1 cellular context compared by ENCODE assay signal in the genomic region with DNA sequence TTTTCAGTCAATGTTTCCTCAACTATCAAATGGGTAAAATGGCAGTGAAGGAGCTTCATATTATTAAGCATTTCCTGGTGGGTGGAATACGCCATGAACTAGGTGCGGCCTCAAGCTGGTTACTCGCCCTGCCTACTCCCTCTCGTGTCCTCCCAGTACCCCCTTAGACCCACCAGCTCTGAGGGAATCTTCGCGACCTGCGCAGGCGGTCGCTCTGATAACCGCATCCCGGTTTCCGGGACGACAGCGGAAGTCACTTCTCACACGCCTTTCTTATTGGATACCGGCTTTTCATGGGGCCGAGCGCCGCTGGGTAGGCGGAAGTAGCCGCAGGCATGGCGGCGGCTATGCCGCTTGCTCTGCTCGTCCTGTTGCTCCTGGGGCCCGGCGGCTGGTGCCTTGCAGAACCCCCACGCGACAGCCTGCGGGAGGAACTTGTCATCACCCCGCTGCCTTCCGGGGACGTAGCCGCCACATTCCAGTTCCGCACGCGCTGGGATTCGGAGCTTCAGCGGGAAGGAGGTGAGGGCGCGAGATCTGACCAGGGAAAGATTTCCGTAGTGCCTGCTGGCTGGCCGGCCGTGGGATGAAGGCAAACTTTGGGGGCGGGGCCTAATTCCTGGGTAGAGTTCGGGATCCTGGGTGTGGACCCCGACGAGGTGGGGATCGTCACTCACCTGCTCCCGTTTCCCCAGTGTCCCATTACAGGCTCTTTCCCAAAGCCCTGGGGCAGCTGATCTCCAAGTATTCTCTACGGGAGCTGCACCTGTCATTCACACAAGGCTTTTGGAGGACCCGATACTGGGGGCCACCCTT.
TF ChIP-seq lines count a peak whose summit lies in the region.

A gene (plus strand): TSS at position 320 of the 816 bp plus-strand sequence. CDS start 16 bp downstream, at position 336.

TF ChIP-seq in K562, 482 proteins besides CTCF, POLR2A, EP300 and RAD21 (continued from another document and continues in another):
- TF ChIP-seq, protein P1, sequence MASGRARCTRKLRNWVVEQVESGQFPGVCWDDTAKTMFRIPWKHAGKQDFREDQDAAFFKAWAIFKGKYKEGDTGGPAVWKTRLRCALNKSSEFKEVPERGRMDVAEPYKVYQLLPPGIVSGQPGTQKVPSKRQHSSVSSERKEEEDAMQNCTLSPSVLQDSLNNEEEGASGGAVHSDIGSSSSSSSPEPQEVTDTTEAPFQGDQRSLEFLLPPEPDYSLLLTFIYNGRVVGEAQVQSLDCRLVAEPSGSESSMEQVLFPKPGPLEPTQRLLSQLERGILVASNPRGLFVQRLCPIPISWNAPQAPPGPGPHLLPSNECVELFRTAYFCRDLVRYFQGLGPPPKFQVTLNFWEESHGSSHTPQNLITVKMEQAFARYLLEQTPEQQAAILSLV (tag; IDR thresholded peaks at IDR 0.05): no peak
- no peak for TF ChIP-seq ZBTB1 (CRISPR knock-in tag; IDR thresholded peaks at IDR 0.05; ENCODE audit: borderline replicate concordance, low read depth)
- TF ChIP-seq, protein P2, sequence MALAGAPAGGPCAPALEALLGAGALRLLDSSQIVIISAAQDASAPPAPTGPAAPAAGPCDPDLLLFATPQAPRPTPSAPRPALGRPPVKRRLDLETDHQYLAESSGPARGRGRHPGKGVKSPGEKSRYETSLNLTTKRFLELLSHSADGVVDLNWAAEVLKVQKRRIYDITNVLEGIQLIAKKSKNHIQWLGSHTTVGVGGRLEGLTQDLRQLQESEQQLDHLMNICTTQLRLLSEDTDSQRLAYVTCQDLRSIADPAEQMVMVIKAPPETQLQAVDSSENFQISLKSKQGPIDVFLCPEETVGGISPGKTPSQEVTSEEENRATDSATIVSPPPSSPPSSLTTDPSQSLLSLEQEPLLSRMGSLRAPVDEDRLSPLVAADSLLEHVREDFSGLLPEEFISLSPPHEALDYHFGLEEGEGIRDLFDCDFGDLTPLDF (CRISPR knock-in tag; IDR thresholded peaks at IDR 0.05): no peak; the same call in 1 of the 2 replicates
- TF ChIP-seq MEF2D (tag; conservative IDR thresholded peaks at IDR 0.05; ENCODE audit: low read depth): no peak
- 0 out of 2 replicates have a peak, but pooled peaks have one; percentile 7 for TF ChIP-seq EGR1 (conservative IDR thresholded peaks at IDR 0.05)
- TF ChIP-seq, protein P3, sequence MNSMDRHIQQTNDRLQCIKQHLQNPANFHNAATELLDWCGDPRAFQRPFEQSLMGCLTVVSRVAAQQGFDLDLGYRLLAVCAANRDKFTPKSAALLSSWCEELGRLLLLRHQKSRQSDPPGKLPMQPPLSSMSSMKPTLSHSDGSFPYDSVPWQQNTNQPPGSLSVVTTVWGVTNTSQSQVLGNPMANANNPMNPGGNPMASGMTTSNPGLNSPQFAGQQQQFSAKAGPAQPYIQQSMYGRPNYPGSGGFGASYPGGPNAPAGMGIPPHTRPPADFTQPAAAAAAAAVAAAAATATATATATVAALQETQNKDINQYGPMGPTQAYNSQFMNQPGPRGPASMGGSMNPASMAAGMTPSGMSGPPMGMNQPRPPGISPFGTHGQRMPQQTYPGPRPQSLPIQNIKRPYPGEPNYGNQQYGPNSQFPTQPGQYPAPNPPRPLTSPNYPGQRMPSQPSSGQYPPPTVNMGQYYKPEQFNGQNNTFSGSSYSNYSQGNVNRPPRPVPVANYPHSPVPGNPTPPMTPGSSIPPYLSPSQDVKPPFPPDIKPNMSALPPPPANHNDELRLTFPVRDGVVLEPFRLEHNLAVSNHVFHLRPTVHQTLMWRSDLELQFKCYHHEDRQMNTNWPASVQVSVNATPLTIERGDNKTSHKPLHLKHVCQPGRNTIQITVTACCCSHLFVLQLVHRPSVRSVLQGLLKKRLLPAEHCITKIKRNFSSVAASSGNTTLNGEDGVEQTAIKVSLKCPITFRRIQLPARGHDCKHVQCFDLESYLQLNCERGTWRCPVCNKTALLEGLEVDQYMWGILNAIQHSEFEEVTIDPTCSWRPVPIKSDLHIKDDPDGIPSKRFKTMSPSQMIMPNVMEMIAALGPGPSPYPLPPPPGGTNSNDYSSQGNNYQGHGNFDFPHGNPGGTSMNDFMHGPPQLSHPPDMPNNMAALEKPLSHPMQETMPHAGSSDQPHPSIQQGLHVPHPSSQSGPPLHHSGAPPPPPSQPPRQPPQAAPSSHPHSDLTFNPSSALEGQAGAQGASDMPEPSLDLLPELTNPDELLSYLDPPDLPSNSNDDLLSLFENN (IDR thresholded peaks at IDR 0.05; ENCODE audit: low read depth in 2 of 2, low read length in 2 of 2): 0 out of 4 replicates have a peak, but pooled peaks of 1 of the 2 experiments have one; percentile 21
- TF ChIP-seq NFRKB (IDR thresholded peaks at IDR 0.05; ENCODE audit: low read depth): peak; percentile 91
- no peak for TF ChIP-seq LARP7 (IDR thresholded peaks at IDR 0.05)
- TF ChIP-seq ETV6 (IDR thresholded peaks at IDR 0.05; ENCODE audit: borderline replicate concordance in 1 of 2, low read depth in 2 of 2, low read length in 1 of 2): peak in 1 of 2 experiments; percentile 23; a peak in 1 of 4 replicates
- no peak for TF ChIP-seq ETV6 (CRISPR knock-in tag; IDR thresholded peaks at IDR 0.05; ENCODE audit: borderline replicate concordance)
- TF ChIP-seq PHF21A (IDR thresholded peaks at IDR 0.05; ENCODE audit: borderline replicate concordance, low read depth): no peak
- TF ChIP-seq ZZZ3 (IDR thresholded peaks at IDR 0.05): no peak
- TF ChIP-seq GABPB1 (CRISPR knock-in tag; IDR thresholded peaks at IDR 0.05): peak; percentile 89
- peak; percentile 50; the same call in 1 of the 2 replicates for TF ChIP-seq MTA3 (IDR thresholded peaks at IDR 0.05; ENCODE audit: borderline replicate concordance)
- no peak for TF ChIP-seq CCAR2 (IDR thresholded peaks at IDR 0.05; ENCODE audit: low read depth, low read length)
- TF ChIP-seq POLR3G (IDR thresholded peaks at IDR 0.05; ENCODE audit: extremely low read depth, insufficient read length, insufficient replicate concordance): no peak
- TF ChIP-seq ZNF436 (CRISPR knock-in tag; IDR thresholded peaks at IDR 0.05): no peak
- TF ChIP-seq YY1 (IDR thresholded peaks at IDR 0.05; ENCODE audit: borderline replicate concordance in 1 of 3, control insufficient read depth in 1 of 3, extremely low read depth in 1 of 3, insufficient read depth in 3 of 3, insufficient read length in 1 of 3, insufficient replicate concordance in 2 of 3, low read depth in 1 of 3, low read length in 2 of 3): peak; percentile 72 to 96 (median 93)
- TF ChIP-seq RCOR1 (IDR thresholded peaks at IDR 0.05; ENCODE audit: borderline replicate concordance in 1 of 2, low read depth in 2 of 2, low read length in 2 of 2): no peak; a peak in 1 of 4 replicates
- TF ChIP-seq PTBP1 (IDR thresholded peaks at IDR 0.05; ENCODE audit: low read depth, low read length): no peak
- TF ChIP-seq, protein P4, sequence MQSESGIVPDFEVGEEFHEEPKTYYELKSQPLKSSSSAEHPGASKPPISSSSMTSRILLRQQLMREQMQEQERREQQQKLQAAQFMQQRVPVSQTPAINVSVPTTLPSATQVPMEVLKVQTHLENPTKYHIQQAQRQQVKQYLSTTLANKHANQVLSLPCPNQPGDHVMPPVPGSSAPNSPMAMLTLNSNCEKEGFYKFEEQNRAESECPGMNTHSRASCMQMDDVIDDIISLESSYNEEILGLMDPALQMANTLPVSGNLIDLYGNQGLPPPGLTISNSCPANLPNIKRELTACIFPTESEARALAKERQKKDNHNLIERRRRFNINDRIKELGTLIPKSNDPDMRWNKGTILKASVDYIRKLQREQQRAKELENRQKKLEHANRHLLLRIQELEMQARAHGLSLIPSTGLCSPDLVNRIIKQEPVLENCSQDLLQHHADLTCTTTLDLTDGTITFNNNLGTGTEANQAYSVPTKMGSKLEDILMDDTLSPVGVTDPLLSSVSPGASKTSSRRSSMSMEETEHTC (IDR thresholded peaks at IDR 0.05): no peak
- TF ChIP-seq TCF3 (CRISPR knock-in tag; IDR thresholded peaks at IDR 0.05): peak; percentile 13; the same call in 1 of the 2 replicates
- TF ChIP-seq ZNF561 (CRISPR knock-in tag; conservative IDR thresholded peaks at IDR 0.05): no peak
- TF ChIP-seq ELF2 (CRISPR knock-in tag; IDR thresholded peaks at IDR 0.05): peak; percentile 97
- TF ChIP-seq BMI1 (IDR thresholded peaks at IDR 0.05; ENCODE audit: low read length): no peak
- TF ChIP-seq ESRRA (IDR thresholded peaks at IDR 0.05; ENCODE audit: borderline replicate concordance, low read depth): peak; percentile 75
- TF ChIP-seq, protein P5, sequence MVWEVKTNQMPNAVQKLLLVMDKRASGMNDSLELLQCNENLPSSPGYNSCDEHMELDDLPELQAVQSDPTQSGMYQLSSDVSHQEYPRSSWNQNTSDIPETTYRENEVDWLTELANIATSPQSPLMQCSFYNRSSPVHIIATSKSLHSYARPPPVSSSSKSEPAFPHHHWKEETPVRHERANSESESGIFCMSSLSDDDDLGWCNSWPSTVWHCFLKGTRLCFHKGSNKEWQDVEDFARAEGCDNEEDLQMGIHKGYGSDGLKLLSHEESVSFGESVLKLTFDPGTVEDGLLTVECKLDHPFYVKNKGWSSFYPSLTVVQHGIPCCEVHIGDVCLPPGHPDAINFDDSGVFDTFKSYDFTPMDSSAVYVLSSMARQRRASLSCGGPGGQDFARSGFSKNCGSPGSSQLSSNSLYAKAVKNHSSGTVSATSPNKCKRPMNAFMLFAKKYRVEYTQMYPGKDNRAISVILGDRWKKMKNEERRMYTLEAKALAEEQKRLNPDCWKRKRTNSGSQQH (CRISPR knock-in tag; IDR thresholded peaks at IDR 0.05): 0 out of 2 replicates have a peak, but pooled peaks have one; percentile 39
- TF ChIP-seq, protein P6, sequence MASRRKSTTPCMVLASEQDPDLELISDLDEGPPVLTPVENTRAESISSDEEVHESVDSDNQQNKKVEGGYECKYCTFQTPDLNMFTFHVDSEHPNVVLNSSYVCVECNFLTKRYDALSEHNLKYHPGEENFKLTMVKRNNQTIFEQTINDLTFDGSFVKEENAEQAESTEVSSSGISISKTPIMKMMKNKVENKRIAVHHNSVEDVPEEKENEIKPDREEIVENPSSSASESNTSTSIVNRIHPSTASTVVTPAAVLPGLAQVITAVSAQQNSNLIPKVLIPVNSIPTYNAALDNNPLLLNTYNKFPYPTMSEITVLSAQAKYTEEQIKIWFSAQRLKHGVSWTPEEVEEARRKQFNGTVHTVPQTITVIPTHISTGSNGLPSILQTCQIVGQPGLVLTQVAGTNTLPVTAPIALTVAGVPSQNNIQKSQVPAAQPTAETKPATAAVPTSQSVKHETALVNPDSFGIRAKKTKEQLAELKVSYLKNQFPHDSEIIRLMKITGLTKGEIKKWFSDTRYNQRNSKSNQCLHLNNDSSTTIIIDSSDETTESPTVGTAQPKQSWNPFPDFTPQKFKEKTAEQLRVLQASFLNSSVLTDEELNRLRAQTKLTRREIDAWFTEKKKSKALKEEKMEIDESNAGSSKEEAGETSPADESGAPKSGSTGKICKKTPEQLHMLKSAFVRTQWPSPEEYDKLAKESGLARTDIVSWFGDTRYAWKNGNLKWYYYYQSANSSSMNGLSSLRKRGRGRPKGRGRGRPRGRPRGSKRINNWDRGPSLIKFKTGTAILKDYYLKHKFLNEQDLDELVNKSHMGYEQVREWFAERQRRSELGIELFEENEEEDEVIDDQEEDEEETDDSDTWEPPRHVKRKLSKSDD (conservative IDR thresholded peaks at IDR 0.05; ENCODE audit: low read length): no peak
- TF ChIP-seq FOXK2 (conservative IDR thresholded peaks at IDR 0.05 in 1 of 2, IDR thresholded peaks at IDR 0.05 in 1 of 2; ENCODE audit: low read depth in 2 of 2): peak; percentile 60 to 64; a peak in 3 of 4 replicates
- TF ChIP-seq HDAC2 (IDR thresholded peaks at IDR 0.05): peak; percentile 88; the same call in 1 of the 2 replicates
- no peak for TF ChIP-seq HNRNPL (IDR thresholded peaks at IDR 0.05; ENCODE audit: low read depth, low read length)
- TF ChIP-seq MECOM (CRISPR knock-in tag; IDR thresholded peaks at IDR 0.05): no peak
- no peak for TF ChIP-seq E2F3 (CRISPR knock-in tag; IDR thresholded peaks at IDR 0.05)
- no peak for TF ChIP-seq FOXJ3 (CRISPR knock-in tag; IDR thresholded peaks at IDR 0.05)
- TF ChIP-seq, protein P7, sequence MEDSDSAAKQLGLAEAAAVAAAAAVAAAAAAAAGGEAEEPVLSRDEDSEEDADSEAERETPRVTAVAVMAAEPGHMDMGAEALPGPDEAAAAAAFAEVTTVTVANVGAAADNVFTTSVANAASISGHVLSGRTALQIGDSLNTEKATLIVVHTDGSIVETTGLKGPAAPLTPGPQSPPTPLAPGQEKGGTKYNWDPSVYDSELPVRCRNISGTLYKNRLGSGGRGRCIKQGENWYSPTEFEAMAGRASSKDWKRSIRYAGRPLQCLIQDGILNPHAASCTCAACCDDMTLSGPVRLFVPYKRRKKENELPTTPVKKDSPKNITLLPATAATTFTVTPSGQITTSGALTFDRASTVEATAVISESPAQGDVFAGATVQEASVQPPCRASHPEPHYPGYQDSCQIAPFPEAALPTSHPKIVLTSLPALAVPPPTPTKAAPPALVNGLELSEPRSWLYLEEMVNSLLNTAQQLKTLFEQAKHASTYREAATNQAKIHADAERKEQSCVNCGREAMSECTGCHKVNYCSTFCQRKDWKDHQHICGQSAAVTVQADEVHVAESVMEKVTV (CRISPR knock-in tag; IDR thresholded peaks at IDR 0.05): no peak
- no peak for TF ChIP-seq SRSF9 (IDR thresholded peaks at IDR 0.05; ENCODE audit: borderline replicate concordance, low read depth, low read length)
- TF ChIP-seq ZNF175 (CRISPR knock-in tag; IDR thresholded peaks at IDR 0.05; ENCODE audit: low read depth): no peak
- TF ChIP-seq TAF9B (IDR thresholded peaks at IDR 0.05; ENCODE audit: partially characterized antibody): peak; percentile 70
- TF ChIP-seq, protein P8, sequence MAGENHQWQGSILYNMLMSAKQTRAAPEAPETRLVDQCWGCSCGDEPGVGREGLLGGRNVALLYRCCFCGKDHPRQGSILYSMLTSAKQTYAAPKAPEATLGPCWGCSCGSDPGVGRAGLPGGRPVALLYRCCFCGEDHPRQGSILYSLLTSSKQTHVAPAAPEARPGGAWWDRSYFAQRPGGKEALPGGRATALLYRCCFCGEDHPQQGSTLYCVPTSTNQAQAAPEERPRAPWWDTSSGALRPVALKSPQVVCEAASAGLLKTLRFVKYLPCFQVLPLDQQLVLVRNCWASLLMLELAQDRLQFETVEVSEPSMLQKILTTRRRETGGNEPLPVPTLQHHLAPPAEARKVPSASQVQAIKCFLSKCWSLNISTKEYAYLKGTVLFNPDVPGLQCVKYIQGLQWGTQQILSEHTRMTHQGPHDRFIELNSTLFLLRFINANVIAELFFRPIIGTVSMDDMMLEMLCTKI (IDR thresholded peaks at IDR 0.05; ENCODE audit: partially characterized antibody): no peak
- no peak for TF ChIP-seq ZNF217 (CRISPR knock-in tag; IDR thresholded peaks at IDR 0.05)
- TF ChIP-seq, protein P9, sequence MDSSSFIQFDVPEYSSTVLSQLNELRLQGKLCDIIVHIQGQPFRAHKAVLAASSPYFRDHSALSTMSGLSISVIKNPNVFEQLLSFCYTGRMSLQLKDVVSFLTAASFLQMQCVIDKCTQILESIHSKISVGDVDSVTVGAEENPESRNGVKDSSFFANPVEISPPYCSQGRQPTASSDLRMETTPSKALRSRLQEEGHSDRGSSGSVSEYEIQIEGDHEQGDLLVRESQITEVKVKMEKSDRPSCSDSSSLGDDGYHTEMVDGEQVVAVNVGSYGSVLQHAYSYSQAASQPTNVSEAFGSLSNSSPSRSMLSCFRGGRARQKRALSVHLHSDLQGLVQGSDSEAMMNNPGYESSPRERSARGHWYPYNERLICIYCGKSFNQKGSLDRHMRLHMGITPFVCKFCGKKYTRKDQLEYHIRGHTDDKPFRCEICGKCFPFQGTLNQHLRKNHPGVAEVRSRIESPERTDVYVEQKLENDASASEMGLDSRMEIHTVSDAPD (CRISPR knock-in tag; IDR thresholded peaks at IDR 0.05): no peak
- TF ChIP-seq ZKSCAN8 (CRISPR knock-in tag; IDR thresholded peaks at IDR 0.05): no peak
- no peak for TF ChIP-seq ILK (tag; IDR thresholded peaks at IDR 0.05; ENCODE audit: borderline replicate concordance, low read depth)
- no peak for TF ChIP-seq ESRRB (CRISPR knock-in tag; IDR thresholded peaks at IDR 0.05; ENCODE audit: borderline replicate concordance)
- no peak for TF ChIP-seq FOXJ2 (tag; IDR thresholded peaks at IDR 0.05)
- peak; percentile 93 for TF ChIP-seq POLR2B (IDR thresholded peaks at IDR 0.05; ENCODE audit: low read depth, partially characterized antibody)
